Comparison of ENCODE assay signal across 10 cellular contexts in genomic region chr17:82035956-82036633, GRCh38. TPM values are rescaled to one million over a fixed set of nuclear protein-coding genes. Genes with fewer than 3 reads are reported as not detected.
A peak's percentile ranks its signal among the peaks of the same experiment; 100 is the strongest.
DNase-seq lines count a peak whose midpoint lies in the region; ATAC-seq, FAIRE-seq and TF ChIP-seq lines count a peak whose summit lies in the region.
"Had no signal": no experiment of that assay in that cellular context is flagged by ENCODE, and none has a peak within 500 bp of the region (broad histone marks: within the 10 kb centered on the region; RNA-seq: fewer than 3 reads in every experiment).

No MANE protein-coding gene starts in this region.

- no peak for DNase-seq in stimulated activated naive CD8-positive, alpha-beta T cell treated with anti-CD3 and anti-CD28 coated beads, Interleukin-15, Interleukin-2, amounts not matched to agents 100 U/mL and 50 U/mL, for 24 hours
- no peak for DNase-seq in GM12878 (ENCODE audit: low read depth, low spot score)
- no peak for DNase-seq in mesothelial cell of epicardium (ENCODE audit: low spot score in 2 of 2, unreplicated experiment in 2 of 2)
- DNase-seq in mucosa of gallbladder (ENCODE audit: low spot score) = no peak
- no peak for DNase-seq in NCI-H526 (lab: John Stamatoyannopoulos, UW)
- no peak for DNase-seq in hippocampal formation (lab: John Stamatoyannopoulos, UW)
- DNase-seq: dermis blood vessel endothelial cell; stimulated activated CD4-positive, alpha-beta T cell treated with anti-CD3 and anti-CD28 coated beads, Interleukin-4, amount 100 ng/mL, for 1 hour had no signal

- FAIRE-seq in GM12878 (lab: Jason Lieb, UNC) = no peak

- no peaks in the 10 kb centered on the region for H3K27me3 ChIP-seq in GM12878 (replicated peaks in 1 of 2; ENCODE audit: control insufficient read depth in 2 of 2, insufficient read depth in 2 of 2, low read length in 1 of 2)

- no peaks in the 10 kb centered on the region for H3K27me3 Mint-ChIP-seq in stimulated activated naive CD8-positive, alpha-beta T cell treated with anti-CD3 and anti-CD28 coated beads, Interleukin-15, Interleukin-2, amounts not matched to agents 100 ng/mL and 50 ng/mL, for 24 hours
- H3K27me3 Mint-ChIP-seq in mesothelial cell of epicardium (ENCODE audit: low read depth) = no peaks in the 10 kb centered on the region

- 79% methylated on average over 19 of the region's 20 CpGs for WGBS in GM12878 (ENCODE audit: insufficient coverage, insufficient replicate concordance, low lambda C conversion rate, missing lambda C conversion rate)

- POLR2A ChIA-PET in GM12878 (lab: Charles Lee) = interaction anchor here (0.5 kb wide), 1 partner anchor 68 kb away, joined by 3 read pairs; no protein-coding TSS in a partner anchor

- peaks cover 10% of the 10 kb centered on the region for H3K4me1 ChIP-seq in GM12878 (ENCODE audit: control insufficient read depth, insufficient read depth, low read length)

- peak overlapping the region; percentile 81 for H3K4me3 ChIP-seq in GM12878

- H3K36me3 Mint-ChIP-seq in stimulated activated naive CD8-positive, alpha-beta T cell treated with anti-CD3 and anti-CD28 coated beads, Interleukin-15, Interleukin-2, amounts not matched to agents 100 ng/mL and 50 ng/mL, for 24 hours (ENCODE audit: low read depth) = no peaks in the 10 kb centered on the region
- peaks cover 5% of the 10 kb centered on the region for H3K36me3 Mint-ChIP-seq in mesothelial cell of epicardium

- no peak overlapping the region for H2AFZ ChIP-seq in GM12878 (ENCODE audit: control insufficient read depth, low read depth, low read length)

- H3K27ac ChIP-seq in GM12878 (ENCODE audit: control insufficient read depth, insufficient read depth) = no peak overlapping the region

- no peak for TF ChIP-seq EP300 in GM12878 (IDR thresholded peaks at IDR 0.05; ENCODE audit: borderline replicate concordance in 1 of 2, control insufficient read depth in 1 of 2, low read depth in 2 of 2, low read length in 2 of 2)

- BruUV-seq in GM12878 (replicated peaks; lab: Mats Ljungman, UMichigan) = TSS peak; percentile 81

- no peaks in the 10 kb centered on the region; a peak in 2 of 4 replicates for H3K36me3 ChIP-seq in GM12878 (ENCODE audit: control insufficient read depth in 2 of 2, insufficient read depth in 2 of 2, low read length in 1 of 2)

- in situ Hi-C loops in GM12878 (cut with MboI) = loop anchor here (5.0 kb wide), 1 partner anchor 121 kb away; no protein-coding TSS in a partner anchor

- peak overlapping the region; percentile 78 for H3K9ac ChIP-seq in GM12878 (ENCODE audit: control insufficient read depth, insufficient read depth, low read length)

- peaks cover 5% of the 10 kb centered on the region for H3K79me2 ChIP-seq in GM12878 (ENCODE audit: control insufficient read depth, insufficient read depth, low read length)

- intact Hi-C loops in GM12878 (cut with micrococcal nuclease; ENCODE audit: unreplicated experiment) = loop anchor here (5.0 kb wide), 1 partner anchor 61 kb away; the partner anchor contains the start of gene FASN

- no peak for TF ChIP-seq RAD21 in GM12878 (IDR thresholded peaks at IDR 0.05; ENCODE audit: insufficient read depth, low read depth, low read length)

- H3K4me1 Mint-ChIP-seq in stimulated activated naive CD8-positive, alpha-beta T cell treated with anti-CD3 and anti-CD28 coated beads, Interleukin-15, Interleukin-2, amounts not matched to agents 100 ng/mL and 50 ng/mL, for 24 hours (ENCODE audit: low read depth) = peaks cover 20% of the 10 kb centered on the region
- peaks cover 22% of the 10 kb centered on the region for H3K4me1 Mint-ChIP-seq in mesothelial cell of epicardium

- H3K27ac Mint-ChIP-seq in stimulated activated naive CD8-positive, alpha-beta T cell treated with anti-CD3 and anti-CD28 coated beads, Interleukin-15, Interleukin-2, amounts not matched to agents 100 ng/mL and 50 ng/mL, for 24 hours = no peak overlapping the region
- H3K27ac Mint-ChIP-seq in mesothelial cell of epicardium = no peak overlapping the region

- no peaks in the 10 kb centered on the region for H3K9me3 Mint-ChIP-seq in stimulated activated naive CD8-positive, alpha-beta T cell treated with anti-CD3 and anti-CD28 coated beads, Interleukin-15, Interleukin-2, amounts not matched to agents 100 ng/mL and 50 ng/mL, for 24 hours
- H3K9me3 Mint-ChIP-seq in mesothelial cell of epicardium = no peaks in the 10 kb centered on the region

- H3K4me3 Mint-ChIP-seq in stimulated activated naive CD8-positive, alpha-beta T cell treated with anti-CD3 and anti-CD28 coated beads, Interleukin-15, Interleukin-2, amounts not matched to agents 100 ng/mL and 50 ng/mL, for 24 hours = peak overlapping the region; percentile 74
- H3K4me3 Mint-ChIP-seq in mesothelial cell of epicardium = peak overlapping the region; percentile 70

- CTCF ChIA-PET in GM12878 (lab: Yijun Ruan, JAX) = interaction anchor here (0.8 to 1.6 kb wide), 4 partner anchors 13 to 76 kb away, joined by 3 to 11 read pairs (median 4); partner anchors contain the start of genes FASN and LRRC45

- TF ChIP-seq CTCF in GM12878 (IDR thresholded peaks at IDR 0.05 in 2 of 3, conservative IDR thresholded peaks at IDR 0.05 in 1 of 3; ENCODE audit: control insufficient read depth in 2 of 3, extremely low read depth in 1 of 3, insufficient read depth in 1 of 3, low read depth in 3 of 3, low read length in 3 of 3) = no peak
- TF ChIP-seq CTCF in mesothelial cell of epicardium (IDR thresholded peaks at IDR 0.05; ENCODE audit: unreplicated experiment) = no peak

- RAD21 ChIA-PET in GM12878 (lab: Charles Lee; ENCODE audit: unreplicated experiment) = interaction anchor here (0.8 to 1.0 kb wide), 2 partner anchors 76 to 118 kb away, joined by 3 to 4 read pairs; no protein-coding TSS in a partner anchor

- SMC1A ChIA-PET in GM12878 (lab: Charles Lee; ENCODE audit: uncharacterized antibody, unreplicated experiment) = interaction anchor here (0.6 to 1.0 kb wide), 2 partner anchors 118 to 1784 kb away, joined by 3 read pairs; no protein-coding TSS in a partner anchor

- H3K4me2 ChIP-seq in GM12878 (ENCODE audit: control insufficient read depth, insufficient read depth) = peak overlapping the region; percentile 89

- no peak for ATAC-seq in stimulated activated naive CD8-positive, alpha-beta T cell treated with anti-CD3 and anti-CD28 coated beads, Interleukin-15, Interleukin-2, amounts not matched to agents 100 U/mL and 50 U/mL, for 24 hours
- ATAC-seq in GM12878 (no peak), GM18873 (IDR thresholded peaks at IDR 0.05; ENCODE audit: low FRiP score, unreplicated experiment) (no peak)

- H4K20me1 ChIP-seq in GM12878 (ENCODE audit: control insufficient read depth, insufficient read depth) = no peaks in the 10 kb centered on the region

- no peaks in the 10 kb centered on the region for H3K9me3 ChIP-seq in GM12878 (replicated peaks; ENCODE audit: control insufficient read depth, insufficient read depth, low read length)

- 0 out of 2 replicates have a peak, but pooled peaks have one; percentile 20 for TF ChIP-seq POLR2A in GM12878 (IDR thresholded peaks at IDR 0.05; ENCODE audit: low read depth, low read length)

RNA-seq across cellular contexts. Expression of gene DCXR, which starts 1.4 kb away (rescaled TPM):
- total RNA-seq in GM12878 (2013; cell fraction: nucleolus; rRNA removed) = 13.4 and 14.9 TPM in 2 replicates
- total RNA-seq in GM12878 (2014; rRNA removed) (80.8 and 85.8 TPM in 2 replicates), GM12878 (2014; rRNA removed; fragmentation: Illumina TruSeq; extraction: Trizol) (32.4 and 39.9 TPM in 2 replicates), GM12878 (2021) (110 and 119 TPM in 2 replicates), mesothelial cell of epicardium (73.5 to 80.2 TPM (median 77.6 TPM) in 3 replicates), mucosa of gallbladder (102 TPM)
- polyA plus RNA-seq in GM12878 (2011; ENCODE audit: low read depth) = 79.4 TPM
- polyA plus RNA-seq in GM12878 (2011; rRNA removed) (29.9 and 66.6 TPM in 2 replicates), GM12878 (2014; fragmentation: Illumina TruSeq; extraction: Trizol) (45.6 and 92.0 TPM in 2 replicates), GM12878 (2014; fragmentation: Nextera tagmentation; extraction: Ambion mirVana) (10 to 100 TPM; 12.3 to 44.8 TPM), GM12878 (2014; rRNA removed) (128 and 151 TPM in 2 replicates), GM12878 (2016; fragmentation: Nextera tagmentation; extraction: Ambion mirVana) (100 to 1,000 TPM; 122 to 139 TPM)
- polyA plus RNA-seq in GM12878 (2011; cell fraction: cytosol; rRNA removed) = 188 and 195 TPM in 2 replicates
- 136 and 154 TPM in 2 replicates for polyA plus RNA-seq in GM12878 (2011; cell fraction: nucleus; rRNA removed)
- polyA plus RNA-seq in GM12878 (2012) = 73.6 and 79.6 TPM in 2 replicates
- polyA minus RNA-seq in GM12878 (2011; rRNA and poly(A)+ RNA removed) = 53.5 and 69.9 TPM in 2 replicates
- polyA minus RNA-seq in GM12878 (2011; cell fraction: cytosol; rRNA and poly(A)+ RNA removed) = 23.2 and 25.8 TPM in 2 replicates
- 21.6 and 34.3 TPM in 2 replicates for polyA minus RNA-seq in GM12878 (2011; cell fraction: nucleus; rRNA and poly(A)+ RNA removed)

RNA-seq across cellular contexts. Expression of gene RAC3, which starts 4.6 kb away (rescaled TPM):
- total RNA-seq in GM12878 (2013; cell fraction: nucleolus; rRNA removed) = 2.7 and 4.9 TPM in 2 replicates
- total RNA-seq in GM12878 (2014; rRNA removed) (23.5 and 29.8 TPM in 2 replicates), GM12878 (2014; rRNA removed; fragmentation: Illumina TruSeq; extraction: Trizol) (9.0 and 9.2 TPM in 2 replicates), GM12878 (2021) (14.6 and 16.2 TPM in 2 replicates), mesothelial cell of epicardium (32.6 to 34.6 TPM (median 33.6 TPM) in 3 replicates), mucosa of gallbladder (8.9 TPM)
- polyA plus RNA-seq in GM12878 (2011; ENCODE audit: low read depth) = 0.71 TPM
- polyA plus RNA-seq in GM12878 (2011; rRNA removed) (1.2 and 4.2 TPM in 2 replicates), GM12878 (2014; fragmentation: Illumina TruSeq; extraction: Trizol) (2.8 and 9.8 TPM in 2 replicates), GM12878 (2014; fragmentation: Nextera tagmentation; extraction: Ambion mirVana) (under 1 TPM; 0.11 to 0.16 TPM), GM12878 (2014; rRNA removed) (32.9 and 39.8 TPM in 2 replicates), GM12878 (2016; fragmentation: Nextera tagmentation; extraction: Ambion mirVana) (1 to 10 TPM; 1.7 TPM)
- 4.7 and 7.5 TPM in 2 replicates for polyA plus RNA-seq in GM12878 (2011; cell fraction: cytosol; rRNA removed)
- 33.2 and 47.4 TPM in 2 replicates for polyA plus RNA-seq in GM12878 (2011; cell fraction: nucleus; rRNA removed)
- 3.4 and 4.9 TPM in 2 replicates for polyA plus RNA-seq in GM12878 (2012)
- 0.44 and 1.0 TPM in 2 replicates for polyA minus RNA-seq in GM12878 (2011; rRNA and poly(A)+ RNA removed)
- polyA minus RNA-seq in GM12878 (2011; cell fraction: cytosol; rRNA and poly(A)+ RNA removed) = 3.1 TPM in 1 of 2 replicates, not detected in the other
- 2.3 and 4.8 TPM in 2 replicates for polyA minus RNA-seq in GM12878 (2011; cell fraction: nucleus; rRNA and poly(A)+ RNA removed)

RNA-seq across cellular contexts. Expression of gene LRRC45, which starts 13.0 kb away (rescaled TPM):
- total RNA-seq in GM12878 (2013; cell fraction: nucleolus; rRNA removed) = 22.5 and 23.4 TPM in 2 replicates
- total RNA-seq in GM12878 (2014; rRNA removed) (18.6 and 24.2 TPM in 2 replicates), GM12878 (2014; rRNA removed; fragmentation: Illumina TruSeq; extraction: Trizol) (5.9 and 8.9 TPM in 2 replicates), GM12878 (2021) (24.9 and 27.7 TPM in 2 replicates), mesothelial cell of epicardium (16.9 to 18.5 TPM (median 17.9 TPM) in 3 replicates), mucosa of gallbladder (26.4 TPM)
- polyA plus RNA-seq in GM12878 (2011; ENCODE audit: low read depth) = 2.2 TPM
- polyA plus RNA-seq in GM12878 (2011; rRNA removed) (4.5 and 7.7 TPM in 2 replicates), GM12878 (2014; fragmentation: Illumina TruSeq; extraction: Trizol) (2.5 and 3.6 TPM in 2 replicates), GM12878 (2014; fragmentation: Nextera tagmentation; extraction: Ambion mirVana) (under 1 TPM; 0.03 to 0.05 TPM), GM12878 (2014; rRNA removed) (24.2 and 24.4 TPM in 2 replicates), GM12878 (2016; fragmentation: Nextera tagmentation; extraction: Ambion mirVana) (10 to 100 TPM; 12.0 to 13.4 TPM)
- 7.3 and 16.6 TPM in 2 replicates for polyA plus RNA-seq in GM12878 (2011; cell fraction: cytosol; rRNA removed)
- 72.6 and 103 TPM in 2 replicates for polyA plus RNA-seq in GM12878 (2011; cell fraction: nucleus; rRNA removed)
- 8.6 and 9.9 TPM in 2 replicates for polyA plus RNA-seq in GM12878 (2012)
- polyA minus RNA-seq in GM12878 (2011; rRNA and poly(A)+ RNA removed) = 4.2 and 11.4 TPM in 2 replicates
- 4.7 and 6.4 TPM in 2 replicates for polyA minus RNA-seq in GM12878 (2011; cell fraction: cytosol; rRNA and poly(A)+ RNA removed)
- polyA minus RNA-seq in GM12878 (2011; cell fraction: nucleus; rRNA and poly(A)+ RNA removed) = 12.8 and 27.8 TPM in 2 replicates

RNA-seq across cellular contexts. Expression of gene CENPX, which starts 13.4 kb away (rescaled TPM):
- total RNA-seq in GM12878 (2013; cell fraction: nucleolus; rRNA removed) = 11.1 and 12.5 TPM in 2 replicates
- total RNA-seq in GM12878 (2014; rRNA removed) (84.0 and 101 TPM in 2 replicates), GM12878 (2014; rRNA removed; fragmentation: Illumina TruSeq; extraction: Trizol) (36.1 and 39.4 TPM in 2 replicates), GM12878 (2021) (84.0 and 89.0 TPM in 2 replicates), mesothelial cell of epicardium (40.0 to 45.5 TPM (median 40.6 TPM) in 3 replicates), mucosa of gallbladder (43.4 TPM)
- 25.7 TPM for polyA plus RNA-seq in GM12878 (2011; ENCODE audit: low read depth)
- polyA plus RNA-seq in GM12878 (2011; rRNA removed) (29.3 and 54.8 TPM in 2 replicates), GM12878 (2014; fragmentation: Illumina TruSeq; extraction: Trizol) (4.1 and 26.8 TPM in 2 replicates), GM12878 (2014; fragmentation: Nextera tagmentation; extraction: Ambion mirVana) (10 to 100 TPM; 11.7 to 39.3 TPM), GM12878 (2014; rRNA removed) (111 and 113 TPM in 2 replicates), GM12878 (2016; fragmentation: Nextera tagmentation; extraction: Ambion mirVana) (100 to 1,000 TPM; 181 to 182 TPM)
- polyA plus RNA-seq in GM12878 (2011; cell fraction: cytosol; rRNA removed) = 67.3 and 105 TPM in 2 replicates
- 77.9 and 82.8 TPM in 2 replicates for polyA plus RNA-seq in GM12878 (2011; cell fraction: nucleus; rRNA removed)
- 34.3 and 37.6 TPM in 2 replicates for polyA plus RNA-seq in GM12878 (2012)
- polyA minus RNA-seq in GM12878 (2011; rRNA and poly(A)+ RNA removed) = 10.0 and 21.6 TPM in 2 replicates
- 10.6 and 11.4 TPM in 2 replicates for polyA minus RNA-seq in GM12878 (2011; cell fraction: cytosol; rRNA and poly(A)+ RNA removed)
- 12.7 and 15.8 TPM in 2 replicates for polyA minus RNA-seq in GM12878 (2011; cell fraction: nucleus; rRNA and poly(A)+ RNA removed)

RNA-seq across cellular contexts. Expression of gene RFNG, which starts 15.5 kb away (rescaled TPM):
- total RNA-seq in GM12878 (2013; cell fraction: nucleolus; rRNA removed) = 23.5 and 23.7 TPM in 2 replicates
- total RNA-seq in GM12878 (2014; rRNA removed) (14.5 and 14.8 TPM in 2 replicates), GM12878 (2014; rRNA removed; fragmentation: Illumina TruSeq; extraction: Trizol) (5.2 and 7.8 TPM in 2 replicates), GM12878 (2021) (17.7 and 19.6 TPM in 2 replicates), mesothelial cell of epicardium (53.8 to 57.3 TPM (median 55.6 TPM) in 3 replicates), mucosa of gallbladder (51.6 TPM)
- 10.9 TPM for polyA plus RNA-seq in GM12878 (2011; ENCODE audit: low read depth)
- polyA plus RNA-seq in GM12878 (2011; rRNA removed) (4.4 and 7.1 TPM in 2 replicates), GM12878 (2014; fragmentation: Illumina TruSeq; extraction: Trizol) (1.3 and 7.2 TPM in 2 replicates), GM12878 (2014; fragmentation: Nextera tagmentation; extraction: Ambion mirVana) (under 1 TPM; 0.10 to 0.93 TPM), GM12878 (2014; rRNA removed) (19.0 and 22.4 TPM in 2 replicates), GM12878 (2016; fragmentation: Nextera tagmentation; extraction: Ambion mirVana) (1 to 10 TPM; 1.6 to 2.6 TPM)
- polyA plus RNA-seq in GM12878 (2011; cell fraction: cytosol; rRNA removed) = 6.6 and 12.0 TPM in 2 replicates
- polyA plus RNA-seq in GM12878 (2011; cell fraction: nucleus; rRNA removed) = 83.6 and 89.3 TPM in 2 replicates
- 20.4 and 23.3 TPM in 2 replicates for polyA plus RNA-seq in GM12878 (2012)
- 2.4 and 4.8 TPM in 2 replicates for polyA minus RNA-seq in GM12878 (2011; rRNA and poly(A)+ RNA removed)
- polyA minus RNA-seq in GM12878 (2011; cell fraction: cytosol; rRNA and poly(A)+ RNA removed) = 2.9 and 4.4 TPM in 2 replicates
- 8.1 and 8.2 TPM in 2 replicates for polyA minus RNA-seq in GM12878 (2011; cell fraction: nucleus; rRNA and poly(A)+ RNA removed)
